ENCODE assay signal across 9 cellular contexts in genomic region chr6:49995278-49995677, GRCh38. TPM values are rescaled to one million over a fixed set of nuclear protein-coding genes. Genes with fewer than 3 reads are reported as not detected.
"Had no signal": no experiment of that assay in that cellular context is flagged by ENCODE, and none has a peak within 500 bp of the region (broad histone marks: within the 10 kb centered on the region; RNA-seq: fewer than 3 reads in every experiment).

No MANE protein-coding gene starts in this region.

- H2AFZ ChIP-seq: GM23338 had no signal

- H3K4me2 ChIP-seq: GM23338 had no signal

- DNase-seq: H9, HCEC 1CT, KBM-7 had no signal

- ATAC-seq: GM23338 had no signal

- H3K4me3 ChIP-seq: GM23338 had no signal

- FAIRE-seq: H1, H54, HTR-8/SVneo had no signal

RNA-seq across cellular contexts. Expression of gene DEFB113, which starts 25.9 kb away (rescaled TPM):
- total RNA-seq: GM23338, H1, H9, HT-29 had no signal
- polyA plus RNA-seq: GM23338, H1, IgD-negative memory B cell had no signal

RNA-seq across cellular contexts. Expression of gene DEFB110, which starts 26.5 kb away (rescaled TPM):
- total RNA-seq: GM23338, H1, H9, HT-29 had no signal
- polyA plus RNA-seq: GM23338, H1, IgD-negative memory B cell had no signal

RNA-seq across cellular contexts. Expression of gene DEFB114, which starts 31.3 kb away (rescaled TPM):
- total RNA-seq: GM23338, H1, H9, HT-29 had no signal
- polyA plus RNA-seq: GM23338, H1, IgD-negative memory B cell had no signal

RNA-seq across cellular contexts. Expression of gene DEFB112, which starts 54.5 kb away (rescaled TPM):
- total RNA-seq: GM23338, H1, H9, HT-29 had no signal
- polyA plus RNA-seq: GM23338, H1, IgD-negative memory B cell had no signal
